10 cellular contexts compared by ENCODE assay signal in the genomic region with DNA sequence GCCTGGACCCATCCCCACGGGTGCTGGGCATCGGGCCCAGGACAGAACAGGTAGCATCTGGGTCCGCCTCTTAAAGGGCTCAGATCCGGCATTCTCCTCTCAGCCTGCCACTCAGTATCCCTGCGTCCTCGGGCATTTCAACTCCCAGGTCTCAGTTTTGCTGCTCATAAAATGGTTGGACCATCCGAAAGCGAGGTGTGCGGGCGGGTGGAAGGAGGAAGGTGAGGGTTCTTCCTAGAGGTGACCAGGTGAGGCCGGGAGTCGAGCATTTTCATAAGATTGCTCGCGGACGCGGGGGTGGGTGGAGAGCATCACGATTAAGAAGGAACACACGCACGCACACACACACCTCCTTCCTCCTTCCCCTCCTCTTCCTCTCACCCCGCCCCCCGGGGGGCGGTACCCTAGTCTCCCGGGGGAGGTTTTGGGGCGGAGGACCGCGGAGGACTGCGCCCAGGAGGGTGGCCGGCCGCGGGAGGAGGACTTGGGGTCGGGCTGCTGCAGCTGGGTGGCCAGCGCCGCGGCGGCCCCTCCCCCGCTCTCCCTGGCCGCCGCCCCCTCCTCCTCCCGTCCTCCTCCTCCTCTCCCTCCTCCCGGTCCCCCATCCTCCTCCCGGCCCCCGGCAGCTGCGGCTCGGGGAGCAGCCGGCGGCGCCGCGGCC.
DNase-seq lines count a peak whose midpoint lies in the region; ATAC-seq and TF ChIP-seq lines count a peak whose summit lies in the region.
"Had no signal": no experiment of that assay in that cellular context is flagged by ENCODE, and none has a peak within 500 bp of the region (broad histone marks: within the 10 kb centered on the region; RNA-seq: fewer than 3 reads in every experiment).

No MANE protein-coding gene starts in this region.

- H3K9me3 Mint-ChIP-seq in Caco-2 (ENCODE audit: unreplicated experiment) = no peaks in the 10 kb centered on the region
- H3K9me3 Mint-ChIP-seq in activated CD8-positive, alpha-beta memory T cell treated with anti-CD3 and anti-CD28 coated beads, Interleukin-2, amount 10 ng/mL, durations not matched to agents 7 days and 5 days (ENCODE audit: low read depth) = no peaks in the 10 kb centered on the region

- peaks cover 8% of the 10 kb centered on the region for H3K4me1 Mint-ChIP-seq in Caco-2 (ENCODE audit: low read depth, unreplicated experiment)
- peaks cover 11% of the 10 kb centered on the region for H3K4me1 Mint-ChIP-seq in activated CD8-positive, alpha-beta memory T cell treated with anti-CD3 and anti-CD28 coated beads, Interleukin-2, amount 10 ng/mL, durations not matched to agents 7 days and 5 days

- intact Hi-C loops in Caco-2 (cut with micrococcal nuclease; ENCODE audit: unreplicated experiment) (no loop called here), psoas muscle (cut with DNase I) (loop anchor here in 1 of 2 donors (5.0 kb wide), 1 partner anchor 44 kb away; no protein-coding TSS in a partner anchor), gastrocnemius medialis (cut with DNase I; ENCODE audit: low total_unique reads) (no loop called here)

- H3K4me1 ChIP-seq in Caco-2 (peaks cover 5% of the 10 kb centered on the region), foreskin keratinocyte (peaks cover 6% of the 10 kb centered on the region), psoas muscle (no peaks in the 10 kb centered on the region), gastrocnemius medialis (peaks cover 0 to 3% of the 10 kb centered on the region in 2 donors)

- TF ChIP-seq POLR2A in gastrocnemius medialis (IDR thresholded peaks at IDR 0.05) = no peak

- no peak for DNase-seq in Caco-2
- peak; percentile 60 for DNase-seq in activated CD8-positive, alpha-beta memory T cell treated with anti-CD3 and anti-CD28 coated beads, Interleukin-2, amount 10 ng/mL, durations not matched to agents 7 days and 5 days
- DNase-seq in foreskin keratinocyte = peak; percentile 61 to 80
- peak; percentile 16 to 53 for DNase-seq in psoas muscle
- no peak for DNase-seq in activated CD4-positive, CD25-positive, alpha-beta regulatory T cell treated with anti-CD3 and anti-CD28 coated beads, Interleukin-2, amount 50 U/mL, for 72 hours
- no peak for DNase-seq in OCI-M2 (lab: John Stamatoyannopoulos, UW; ENCODE audit: unreplicated experiment)
- no peak for DNase-seq in gastrocnemius medialis

- CTCF ChIA-PET in Caco-2 (lab: Charles Lee) = no interaction called here
- CTCF ChIA-PET in activated CD8-positive, alpha-beta memory T cell treated with anti-CD3 and anti-CD28 coated beads, Interleukin-2, amount 10 ng/mL, durations not matched to agents 7 days and 5 days (lab: Charles Lee) = no interaction called here

- peak overlapping the region; percentile 18; the same call in 1 of the 2 replicates for H3K4me3 ChIP-seq in Caco-2 (ENCODE audit: low read depth, low read length)
- H3K4me3 ChIP-seq in psoas muscle = peak overlapping the region; percentile 30
- H3K4me3 ChIP-seq in gastrocnemius medialis = peak overlapping the region in 1 of 4 donors; percentile 17

- peaks cover 32% of the 10 kb centered on the region for H3K27me3 Mint-ChIP-seq in Caco-2 (ENCODE audit: insufficient read depth, unreplicated experiment)
- H3K27me3 Mint-ChIP-seq in activated CD8-positive, alpha-beta memory T cell treated with anti-CD3 and anti-CD28 coated beads, Interleukin-2, amount 10 ng/mL, durations not matched to agents 7 days and 5 days = peaks cover 54% of the 10 kb centered on the region

- no TSS peak for BruUV-seq in Caco-2 (replicated peaks; lab: Mats Ljungman, UMichigan)

- POLR2A ChIA-PET in Caco-2 (lab: Charles Lee) = no interaction called here

- ATAC-seq in HG03432 (IDR thresholded peaks at IDR 0.05; ENCODE audit: unreplicated experiment) = peak; percentile 53
- ATAC-seq in activated CD8-positive, alpha-beta memory T cell treated with anti-CD3 and anti-CD28 coated beads, Interleukin-2, amount 10 ng/mL, durations not matched to agents 7 days and 5 days = peak; percentile 77
- ATAC-seq in foreskin keratinocyte = peak; percentile 67
- ATAC-seq in psoas muscle = no peak
- ATAC-seq in gastrocnemius medialis = no peak
- ATAC-seq: left colon had no signal

- H3K36me3 ChIP-seq in Caco-2 (ENCODE audit: control insufficient read depth, insufficient read depth, low read length) (no peaks in the 10 kb centered on the region), psoas muscle (ENCODE audit: insufficient read depth in 1 of 2, low read depth in 1 of 2) (no peaks in the 10 kb centered on the region), gastrocnemius medialis (no peaks in the 10 kb centered on the region)

- H3K9me3 ChIP-seq in Caco-2 (no peaks in the 10 kb centered on the region), psoas muscle (no peaks in the 10 kb centered on the region), gastrocnemius medialis (no peaks in the 10 kb centered on the region)

- no peak overlapping the region for H3K27ac Mint-ChIP-seq in Caco-2 (ENCODE audit: unreplicated experiment)
- no peak overlapping the region for H3K27ac Mint-ChIP-seq in activated CD8-positive, alpha-beta memory T cell treated with anti-CD3 and anti-CD28 coated beads, Interleukin-2, amount 10 ng/mL, durations not matched to agents 7 days and 5 days

- no peaks in the 10 kb centered on the region for H3K36me3 Mint-ChIP-seq in Caco-2 (ENCODE audit: insufficient read depth, unreplicated experiment)
- peaks cover 4% of the 10 kb centered on the region for H3K36me3 Mint-ChIP-seq in activated CD8-positive, alpha-beta memory T cell treated with anti-CD3 and anti-CD28 coated beads, Interleukin-2, amount 10 ng/mL, durations not matched to agents 7 days and 5 days

- H3K27me3 ChIP-seq in Caco-2 (replicated peaks; ENCODE audit: control insufficient read depth, insufficient read depth, low read length) (peaks cover 3% of the 10 kb centered on the region), foreskin keratinocyte (peaks cover 48% of the 10 kb centered on the region), psoas muscle (ENCODE audit: insufficient read depth in 3 of 3, low read length in 2 of 3) (peaks cover 5 to 61% (median 12%) of the 10 kb centered on the region in 3 donors), gastrocnemius medialis (peaks cover 26 to 34% (median 30%) of the 10 kb centered on the region in 3 donors)

- peak overlapping the region; percentile 63 for H3K4me3 Mint-ChIP-seq in Caco-2 (ENCODE audit: unreplicated experiment)
- peak overlapping the region; percentile 70 for H3K4me3 Mint-ChIP-seq in activated CD8-positive, alpha-beta memory T cell treated with anti-CD3 and anti-CD28 coated beads, Interleukin-2, amount 10 ng/mL, durations not matched to agents 7 days and 5 days

- TF ChIP-seq CTCF in Caco-2 (IDR thresholded peaks at IDR 0.05; ENCODE audit: insufficient read depth in 1 of 2, low read depth in 1 of 2, low read length in 1 of 2, severe bottlenecking in 1 of 2, unreplicated experiment in 1 of 2) = no peak
- TF ChIP-seq CTCF in foreskin keratinocyte (conservative IDR thresholded peaks at IDR 0.05) = no peak
- no peak for TF ChIP-seq CTCF in psoas muscle (IDR thresholded peaks at IDR 0.05)
- no peak for TF ChIP-seq CTCF in gastrocnemius medialis (IDR thresholded peaks at IDR 0.05 in 4 of 5, conservative IDR thresholded peaks at IDR 0.05 in 1 of 5)

- in situ Hi-C loops in gastrocnemius medialis (cut with MboI; ENCODE audit: low sequenced_read_pairs in 4 of 4) = no loop called here

- no peak overlapping the region for H3K27ac ChIP-seq in foreskin keratinocyte
- no peak overlapping the region for H3K27ac ChIP-seq in psoas muscle
- H3K27ac ChIP-seq in gastrocnemius medialis = no peak overlapping the region
- H3K27ac ChIP-seq: HL-60 had no signal

- 4 to 5% (median 5%) methylated on average over 30 to 48 of the region's 49 CpGs for WGBS in psoas muscle, 3 donors

Comparison
In these comparisons a context has a peak if more than half of its experiments do, and no peak if none do; other contexts are left out.
1. DNase-seq: peak in activated CD8-positive, alpha-beta memory T cell treated with anti-CD3 and anti-CD28 coated beads, Interleukin-2, amount 10 ng/mL, durations not matched to agents 7 days and 5 days (single experiment), foreskin keratinocyte (2 of 2) and psoas muscle (2 of 2); none in Caco-2 (0 of 2), activated CD4-positive, CD25-positive, alpha-beta regulatory T cell treated with anti-CD3 and anti-CD28 coated beads, Interleukin-2, amount 50 U/mL, for 72 hours (single experiment), OCI-M2 (single experiment) and gastrocnemius medialis (0 of 2).
2. ATAC-seq: peak in HG03432 (single experiment), activated CD8-positive, alpha-beta memory T cell treated with anti-CD3 and anti-CD28 coated beads, Interleukin-2, amount 10 ng/mL, durations not matched to agents 7 days and 5 days (single experiment) and foreskin keratinocyte (single experiment); none in psoas muscle (0 of 4) and gastrocnemius medialis (0 of 2).